ENCODE assay signal across 20 cellular contexts in the genomic region with DNA sequence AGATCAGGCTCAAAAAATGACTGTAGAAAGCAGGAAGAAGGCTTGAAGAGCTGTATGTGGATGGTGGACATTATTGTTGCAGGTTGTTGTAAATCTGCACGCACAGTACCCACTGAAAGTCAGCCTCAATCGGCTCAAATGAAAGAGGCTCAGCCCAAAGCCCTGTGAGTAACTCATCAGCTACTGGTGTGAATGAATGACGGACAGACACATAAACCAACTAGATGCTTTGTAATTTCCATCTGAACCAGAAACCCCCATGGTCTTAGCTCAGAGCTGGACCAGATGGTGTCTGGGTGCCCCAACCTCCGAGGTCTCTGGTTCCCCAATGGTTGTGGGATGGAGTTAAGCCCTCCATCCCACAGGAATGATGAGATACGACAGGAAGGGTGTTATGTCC. TPM values are rescaled to one million over a fixed set of nuclear protein-coding genes. Genes with fewer than 3 reads are reported as not detected.
DNase-seq lines count a peak whose midpoint lies in the region; ATAC-seq, FAIRE-seq and TF ChIP-seq lines count a peak whose summit lies in the region.
"Had no signal": no experiment of that assay in that cellular context is flagged by ENCODE, and none has a peak within 500 bp of the region (broad histone marks: within the 10 kb centered on the region; RNA-seq: fewer than 3 reads in every experiment).

No MANE protein-coding gene starts in this region.

- TF ChIP-seq CTCF in CD14-positive monocyte (IDR thresholded peaks at IDR 0.05) (no peak), GM06990 (IDR thresholded peaks at IDR 0.05; ENCODE audit: insufficient read depth, low read length, poor library complexity, severe bottlenecking) (no peak), GM12878 (IDR thresholded peaks at IDR 0.05 in 2 of 3, conservative IDR thresholded peaks at IDR 0.05 in 1 of 3; ENCODE audit: control insufficient read depth in 2 of 3, extremely low read depth in 1 of 3, insufficient read depth in 1 of 3, low read depth in 3 of 3, low read length in 3 of 3) (no peak), osteoblast (IDR thresholded peaks at IDR 0.05; ENCODE audit: extremely low read depth, low read depth, low read length) (no peak)

- H3K9ac ChIP-seq in GM12878 (ENCODE audit: control insufficient read depth, insufficient read depth, low read length) = no peak overlapping the region
- H3K9ac ChIP-seq: GM23248 had no signal

- peaks cover 51% of the 10 kb centered on the region for H3K4me1 Mint-ChIP-seq in CD14-positive monocyte
- H3K4me1 Mint-ChIP-seq in naive thymus-derived CD8-positive, alpha-beta T cell = peaks cover 0 to 6% (median 0%) of the 10 kb centered on the region in 4 donors
- H3K4me1 Mint-ChIP-seq: CD4-positive, CD25-positive, alpha-beta regulatory T cell; H9 had no signal

- BruUV-seq in GM12878 (replicated peaks; lab: Mats Ljungman, UMichigan) = no TSS peak

- no peak for TF ChIP-seq EP300 in GM12878 (IDR thresholded peaks at IDR 0.05; ENCODE audit: borderline replicate concordance in 1 of 2, control insufficient read depth in 1 of 2, low read depth in 2 of 2, low read length in 2 of 2)

- H3K79me2 ChIP-seq in GM12878 (ENCODE audit: control insufficient read depth, insufficient read depth, low read length) = no peaks in the 10 kb centered on the region
- H3K79me2 ChIP-seq in osteoblast (ENCODE audit: insufficient read depth, low read length) = no peaks in the 10 kb centered on the region

- CTCF ChIA-PET in GM12878 (lab: Yijun Ruan, JAX) = no interaction called here

- in situ Hi-C loops in GM12878 (cut with MboI) = no loop called here

- no peaks in the 10 kb centered on the region; the same call in 2 of the 3 replicates for H3K9me3 ChIP-seq in GM12878 (replicated peaks; ENCODE audit: control insufficient read depth, insufficient read depth, low read length)
- H3K9me3 ChIP-seq in osteoblast (ENCODE audit: low read depth, low read length) = no peaks in the 10 kb centered on the region
- H3K9me3 ChIP-seq: Caco-2 had no signal

- H3K4me1 ChIP-seq in GM12878 (ENCODE audit: control insufficient read depth, insufficient read depth, low read length) (no peaks in the 10 kb centered on the region), osteoblast (ENCODE audit: insufficient read depth, low read length) (no peaks in the 10 kb centered on the region)
- H3K4me1 ChIP-seq: Caco-2 had no signal

- intact Hi-C loops in CD14-positive monocyte (cut with micrococcal nuclease) = no loop called here
- intact Hi-C loops in GM12878 (cut with micrococcal nuclease; ENCODE audit: unreplicated experiment) = no loop called here

- 27% methylated on average over 5 of the region's 5 CpGs for WGBS in GM12878 (ENCODE audit: insufficient coverage, insufficient replicate concordance, low lambda C conversion rate, missing lambda C conversion rate)

- no peak overlapping the region for H3K4me3 Mint-ChIP-seq in CD14-positive monocyte
- H3K4me3 Mint-ChIP-seq in naive thymus-derived CD8-positive, alpha-beta T cell = no peak overlapping the region
- H3K4me3 Mint-ChIP-seq: CD4-positive, CD25-positive, alpha-beta regulatory T cell; CD8-positive, alpha-beta T cell; H9 had no signal

- no peaks in the 10 kb centered on the region for H3K27me3 ChIP-seq in GM06990 (replicated peaks; ENCODE audit: control insufficient read depth, insufficient read depth, low read length)
- no peaks in the 10 kb centered on the region for H3K27me3 ChIP-seq in GM12878 (replicated peaks in 1 of 2; ENCODE audit: control insufficient read depth in 2 of 2, insufficient read depth in 2 of 2, low read length in 1 of 2)
- no peaks in the 10 kb centered on the region for H3K27me3 ChIP-seq in osteoblast (ENCODE audit: insufficient read depth, low read length)

- peaks cover 2 to 15% (median 4%) of the 10 kb centered on the region in 7 donors for H3K9me3 Mint-ChIP-seq in CD14-positive monocyte
- peaks cover 0 to 22% (median 11%) of the 10 kb centered on the region in 9 donors for H3K9me3 Mint-ChIP-seq in naive thymus-derived CD8-positive, alpha-beta T cell
- H3K9me3 Mint-ChIP-seq: H9 had no signal

- POLR2A ChIA-PET in GM12878 (lab: Charles Lee) = no interaction called here
- POLR2A ChIA-PET in naive thymus-derived CD8-positive, alpha-beta T cell (lab: Charles Lee) = no interaction called here

- no peak for TF ChIP-seq RAD21 in GM12878 (IDR thresholded peaks at IDR 0.05; ENCODE audit: insufficient read depth, low read depth, low read length)

- H3K27ac ChIP-seq in GM12878 (ENCODE audit: control insufficient read depth, insufficient read depth) (no peak overlapping the region), osteoblast (ENCODE audit: low read depth, low read length) (no peak overlapping the region)
- H3K27ac ChIP-seq: GM23248 had no signal

- no peaks in the 10 kb centered on the region for H3K36me3 Mint-ChIP-seq in CD14-positive monocyte
- H3K36me3 Mint-ChIP-seq in naive thymus-derived CD8-positive, alpha-beta T cell = peaks cover 0 to 4% (median 0%) of the 10 kb centered on the region in 3 donors
- H3K36me3 Mint-ChIP-seq: CD4-positive, CD25-positive, alpha-beta regulatory T cell; CD8-positive, alpha-beta T cell had no signal

- H3K36me3 ChIP-seq in GM06990 (ENCODE audit: control insufficient read depth, insufficient read depth, low read length) (no peaks in the 10 kb centered on the region), GM12878 (ENCODE audit: control insufficient read depth in 2 of 2, insufficient read depth in 2 of 2, low read length in 1 of 2) (no peaks in the 10 kb centered on the region), osteoblast (ENCODE audit: insufficient read depth, low read length) (no peaks in the 10 kb centered on the region)

- no peak for TF ChIP-seq POLR2A in GM12878 (IDR thresholded peaks at IDR 0.05; ENCODE audit: low read depth, low read length)

- peak overlapping the region in 6 of 7 donors; percentile 64 to 88 (median 83) for H3K27ac Mint-ChIP-seq in CD14-positive monocyte
- no peak overlapping the region for H3K27ac Mint-ChIP-seq in naive thymus-derived CD8-positive, alpha-beta T cell
- H3K27ac Mint-ChIP-seq: CD4-positive, CD25-positive, alpha-beta regulatory T cell; CD8-positive, alpha-beta T cell had no signal

- H2AFZ ChIP-seq in GM12878 (ENCODE audit: control insufficient read depth, low read depth, low read length) (no peak overlapping the region), osteoblast (ENCODE audit: low read length) (no peak overlapping the region)
- H2AFZ ChIP-seq: GM23248 had no signal

- DNase-seq in CD14-positive monocyte (ENCODE audit: low spot score) (no peak), GM06990 (ENCODE audit: extremely low read depth, insufficient read length) (peak; percentile 38), GM12878 (ENCODE audit: low read depth, low spot score) (no peak), osteoblast (ENCODE audit: insufficient read length, low spot score, missing footprints) (peak; percentile 54), iPS-NIHi7 (ENCODE audit: extremely low spot score) (no peak)
- no peak for DNase-seq in naive thymus-derived CD8-positive, alpha-beta T cell
- DNase-seq: C1 segment of cervical spinal cord; Caco-2; CD4-positive, CD25-positive, alpha-beta regulatory T cell; CD8-positive, alpha-beta T cell; DMS153; DND-41; GM23248; H9 had no signal

- no peaks in the 10 kb centered on the region for H4K20me1 ChIP-seq in GM12878 (ENCODE audit: control insufficient read depth, insufficient read depth)
- H4K20me1 ChIP-seq in osteoblast (ENCODE audit: insufficient read depth, low read length) = no peaks in the 10 kb centered on the region

- SMC1A ChIA-PET in GM12878 (lab: Charles Lee; ENCODE audit: uncharacterized antibody, unreplicated experiment) = interaction anchor here (1.1 kb wide), 1 partner anchor 23 kb away, joined by 5 read pairs; no protein-coding TSS in a partner anchor

- ATAC-seq in GM12878 = no peak
- ATAC-seq in naive thymus-derived CD8-positive, alpha-beta T cell = no peak
- ATAC-seq: CD8-positive, alpha-beta T cell; HCT116 had no signal

- H3K27me3 Mint-ChIP-seq in CD14-positive monocyte (ENCODE audit: low read depth in 3 of 3) = no peaks in the 10 kb centered on the region
- H3K27me3 Mint-ChIP-seq in naive thymus-derived CD8-positive, alpha-beta T cell = peaks cover 5 to 32% (median 9%) of the 10 kb centered on the region in 5 donors
- H3K27me3 Mint-ChIP-seq: CD4-positive, CD25-positive, alpha-beta regulatory T cell had no signal

- H3K4me2 ChIP-seq in GM12878 (ENCODE audit: control insufficient read depth, insufficient read depth) (no peak overlapping the region), osteoblast (ENCODE audit: insufficient read depth, low read length) (no peak overlapping the region)

- FAIRE-seq in GM12878 (lab: Jason Lieb, UNC) = no peak
- FAIRE-seq: G401.6, GM12892 had no signal

- H3K4me3 ChIP-seq in GM06990 (replicated peaks; ENCODE audit: low read depth, low read length) (no peak overlapping the region), GM12878 (no peak overlapping the region), osteoblast (ENCODE audit: insufficient read depth, low read length) (no peak overlapping the region)
- H3K4me3 ChIP-seq: GM23248 had no signal

- RAD21 ChIA-PET in GM12878 (lab: Charles Lee; ENCODE audit: unreplicated experiment) = no interaction called here

RNA-seq across cellular contexts. Expression of a gene that starts 7.4 kb away (rescaled TPM):
- polyA plus RNA-seq in CD14-positive monocyte (not detected), GM12878 (2011; rRNA removed) (13.7 and 15.3 TPM in 2 replicates), GM12878 (2014; fragmentation: Illumina TruSeq; extraction: Trizol) (1.6 and 2.0 TPM in 2 replicates), GM12878 (2014; fragmentation: Nextera tagmentation; extraction: Ambion mirVana) (1 to 10 TPM in 1 of 2 experiments, under 1 TPM in 1; 0.48 to 1.2 TPM), GM12878 (2014; rRNA removed) (1.0 and 1.1 TPM in 2 replicates), GM12878 (2016; fragmentation: Nextera tagmentation; extraction: Ambion mirVana) (1 to 10 TPM; 1.7 to 1.9 TPM)
- 0.21 and 0.37 TPM in 2 replicates for total RNA-seq in GM12878 (2013; cell fraction: nucleolus; rRNA removed)
- total RNA-seq in GM12878 (2014; rRNA removed) (0.82 and 1.3 TPM in 2 replicates), GM12878 (2014; rRNA removed; fragmentation: Illumina TruSeq; extraction: Trizol) (0.97 and 2.1 TPM in 2 replicates), GM12878 (2021) (1.9 and 2.6 TPM in 2 replicates), osteoblast (under 0.01 TPM in 1 of 2 replicates, not detected in the other)
- polyA plus RNA-seq in GM12878 (2011; ENCODE audit: low read depth) = not detected
- polyA plus RNA-seq in GM12878 (2011; cell fraction: cytosol; rRNA removed) = 11.3 and 11.4 TPM in 2 replicates
- polyA plus RNA-seq in GM12878 (2011; cell fraction: nucleus; rRNA removed) = 8.5 and 10.3 TPM in 2 replicates
- 0.15 TPM in 1 of 2 replicates, not detected in the other for polyA plus RNA-seq in GM12878 (2012)
- polyA minus RNA-seq in GM12878 (2011; rRNA and poly(A)+ RNA removed) = 20.8 and 23.9 TPM in 2 replicates
- polyA minus RNA-seq in GM12878 (2011; cell fraction: cytosol; rRNA and poly(A)+ RNA removed) = 2.4 and 4.4 TPM in 2 replicates
- polyA minus RNA-seq in GM12878 (2011; cell fraction: nucleus; rRNA and poly(A)+ RNA removed) = 1.7 and 12.2 TPM in 2 replicates
- not detected for total RNA-seq in naive thymus-derived CD8-positive, alpha-beta T cell
- polyA plus RNA-seq in naive thymus-derived CD8-positive, alpha-beta T cell = under 1 TPM in 1 of 3 donors, not detected in 2; 0.15 TPM
- total RNA-seq: A172; A673; Caco-2; CD8-positive, alpha-beta T cell; GM23248 had no signal
- polyA plus RNA-seq: BJ; CD4-positive, CD25-positive, alpha-beta regulatory T cell; GM23248 had no signal

Comparison
In these comparisons a context has a peak if more than half of its experiments do, and no peak if none do; other contexts are left out.
1. DNase-seq: peak in GM06990 (single experiment) and osteoblast (single experiment); none in CD14-positive monocyte (single experiment), GM12878 (single experiment), naive thymus-derived CD8-positive, alpha-beta T cell (0 of 10) and iPS-NIHi7 (single experiment).
2. H3K27ac Mint-ChIP-seq: peak in CD14-positive monocyte (6 of 7); none in naive thymus-derived CD8-positive, alpha-beta T cell (0 of 10).